In the genomic region with DNA sequence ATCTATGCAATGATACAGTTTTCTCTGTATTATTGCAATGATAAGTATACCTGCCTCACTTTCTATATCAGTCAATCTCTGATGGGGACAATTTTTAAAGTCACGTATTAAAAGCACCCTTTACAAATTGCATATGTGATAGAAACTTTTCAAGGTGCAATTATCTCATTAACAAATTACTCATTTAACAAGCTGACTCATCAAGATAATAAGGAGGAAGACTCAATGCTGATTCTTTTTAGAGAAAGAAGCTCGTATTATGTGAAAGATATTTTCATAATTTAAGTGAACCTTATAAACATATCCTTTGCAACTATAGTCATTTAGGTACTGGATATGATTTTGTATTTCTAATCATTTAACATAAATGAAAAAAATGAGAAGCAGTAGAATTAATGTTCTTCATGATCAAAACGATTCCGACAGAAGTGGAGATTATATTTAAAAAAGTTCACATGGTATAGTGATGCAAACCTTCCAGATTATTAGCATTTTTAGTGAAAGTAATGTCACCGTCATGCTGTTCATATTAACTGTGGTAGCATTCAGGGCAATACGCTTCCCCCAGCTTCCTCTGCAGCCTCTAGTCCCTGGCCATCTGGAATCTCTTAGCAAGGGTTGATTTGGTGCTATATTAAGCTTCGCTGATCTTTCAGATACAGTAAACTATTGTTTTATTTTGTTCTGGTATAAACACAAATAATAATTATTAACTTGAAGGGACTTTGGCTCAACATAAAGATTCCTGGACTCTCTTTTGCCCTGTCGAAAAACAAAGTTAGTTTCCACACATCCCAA, we compare ENCODE assay signal across 22 cellular contexts.
"Had no signal": no experiment of that assay in that cellular context is flagged by ENCODE, and none has a peak within 500 bp of the region (broad histone marks: within the 10 kb centered on the region; RNA-seq: fewer than 3 reads in every experiment).

No MANE protein-coding gene starts in this region.

- DNase-seq: dermis blood vessel endothelial cell; effector memory CD4-positive, alpha-beta T cell; erythroblast; esophagus squamous epithelium; left ventricle myocardium superior; lower lobe of right lung; naive thymus-derived CD8-positive, alpha-beta T cell; nephron progenitor cell; nucleus accumbens; sigmoid colon; stimulated activated CD4-positive, alpha-beta T cell treated with anti-CD3 and anti-CD28 coated beads, Interleukin-2, amount 100 ng/mL, for 24 hours; stimulated activated CD4-positive, alpha-beta T cell treated with anti-CD3 and anti-CD28 coated beads, Interleukin-4, amount 100 ng/mL, for 24 hours; stimulated activated naive CD4-positive, alpha-beta T cell treated with Interleukin-2 at 50 U/mL for 16 hours; stomach; thyroid gland; trophoblast cell had no signal

- H3K36me3 ChIP-seq: esophagus squamous epithelium, lower lobe of right lung, prostate gland, right atrium auricular region, sigmoid colon, stomach, thyroid gland, vagina had no signal

- FAIRE-seq: frontal cortex, keratinocyte had no signal

- ATAC-seq: left ventricle myocardium superior; lower lobe of right lung; naive thymus-derived CD8-positive, alpha-beta T cell; stimulated activated effector memory CD8-positive, alpha-beta T cell treated with anti-CD3 and anti-CD28 coated beads, Interleukin-12 subunit alpha, Interleukin-12 subunit beta, amount 100 ng/mL, for 72 hours had no signal

- H3K27me3 ChIP-seq: right atrium auricular region, sigmoid colon, stomach, thyroid gland, vagina had no signal

- H3K27ac ChIP-seq: esophagus squamous epithelium, lower lobe of right lung, prostate gland, right atrium auricular region, sigmoid colon, stomach, thyroid gland, vagina had no signal

- H3K4me3 ChIP-seq: esophagus squamous epithelium, lower lobe of right lung, prostate gland, right atrium auricular region, sigmoid colon, stomach, thyroid gland, vagina had no signal

- H3K9me3 ChIP-seq: esophagus squamous epithelium, lower lobe of right lung, prostate gland, right atrium auricular region, sigmoid colon, stomach, thyroid gland, vagina had no signal

- H3K4me1 ChIP-seq: esophagus squamous epithelium, lower lobe of right lung, prostate gland, right atrium auricular region, sigmoid colon, stomach, thyroid gland, vagina had no signal
